Comparison of ENCODE assay signal across 8 cellular contexts in genomic region chr10:24724381-24725228, GRCh38. TPM values are rescaled to one million over a fixed set of nuclear protein-coding genes. Genes with fewer than 3 reads are reported as not detected.
A peak's percentile ranks its signal among the peaks of the same experiment; 100 is the strongest.
DNase-seq lines count a peak whose midpoint lies in the region; ATAC-seq and TF ChIP-seq lines count a peak whose summit lies in the region.

No MANE protein-coding gene starts in this region.

- peaks cover 4% of the 10 kb centered on the region for H3K27me3 Mint-ChIP-seq in activated T-helper 2 cell treated with anti-CD3 and anti-CD28 coated beads, Interferon-gamma antibody, Interleukin-2, Interleukin-4, amounts not matched to agents 10 μg/mL and 5 μg/mL and 100 μg/mL, durations not matched to agents 14 hours and 24 hours and 36 hours (ENCODE audit: low read depth)
- no peaks in the 10 kb centered on the region for H3K27me3 Mint-ChIP-seq in naive thymus-derived CD8-positive, alpha-beta T cell
- peaks cover 0 to 21% of the 10 kb centered on the region in 2 donors for H3K27me3 Mint-ChIP-seq in stimulated activated naive B cell treated with anti-CD40 and anti-IgM and Interleukin-4, amounts not matched to agents 10 μg/mL and 1 μg/mL and 100 μg/mL, for 72 hours

- peaks cover 19% of the 10 kb centered on the region for H3K4me1 Mint-ChIP-seq in activated T-helper 2 cell treated with anti-CD3 and anti-CD28 coated beads, Interferon-gamma antibody, Interleukin-2, Interleukin-4, amounts not matched to agents 10 μg/mL and 5 μg/mL and 100 μg/mL, durations not matched to agents 14 hours and 24 hours and 36 hours (ENCODE audit: low read depth)
- peaks cover 5 to 27% (median 17%) of the 10 kb centered on the region in 4 donors for H3K4me1 Mint-ChIP-seq in naive thymus-derived CD8-positive, alpha-beta T cell
- H3K4me1 Mint-ChIP-seq in stimulated activated naive B cell treated with anti-CD40 and anti-IgM and Interleukin-4, amounts not matched to agents 10 μg/mL and 1 μg/mL and 100 μg/mL, for 72 hours, result peaks cover 2 to 21% of the 10 kb centered on the region in 2 donors

- peak overlapping the region; percentile 87 for H3K27ac Mint-ChIP-seq in activated T-helper 2 cell treated with anti-CD3 and anti-CD28 coated beads, Interferon-gamma antibody, Interleukin-2, Interleukin-4, amounts not matched to agents 10 μg/mL and 5 μg/mL and 100 μg/mL, durations not matched to agents 14 hours and 24 hours and 36 hours
- H3K27ac Mint-ChIP-seq in naive thymus-derived CD8-positive, alpha-beta T cell, result peak overlapping the region; percentile 61 to 95 (median 93)
- peak overlapping the region; percentile 86 for H3K27ac Mint-ChIP-seq in stimulated activated naive B cell treated with anti-CD40 and anti-IgM and Interleukin-4, amounts not matched to agents 10 μg/mL and 1 μg/mL and 100 μg/mL, for 72 hours

- TF ChIP-seq CTCF in LNCaP clone FGC (IDR thresholded peaks at IDR 0.05; ENCODE audit: control insufficient read depth, extremely low read depth, insufficient read depth), result no peak

- H3K36me3 Mint-ChIP-seq in activated T-helper 2 cell treated with anti-CD3 and anti-CD28 coated beads, Interferon-gamma antibody, Interleukin-2, Interleukin-4, amounts not matched to agents 10 μg/mL and 5 μg/mL and 100 μg/mL, durations not matched to agents 14 hours and 24 hours and 36 hours (ENCODE audit: low read depth), result peaks cover 20% of the 10 kb centered on the region
- no peaks in the 10 kb centered on the region for H3K36me3 Mint-ChIP-seq in naive thymus-derived CD8-positive, alpha-beta T cell
- no peaks in the 10 kb centered on the region for H3K36me3 Mint-ChIP-seq in stimulated activated naive B cell treated with anti-CD40 and anti-IgM and Interleukin-4, amounts not matched to agents 10 μg/mL and 1 μg/mL and 100 μg/mL, for 72 hours

- POLR2A ChIA-PET in naive thymus-derived CD8-positive, alpha-beta T cell (lab: Charles Lee), result interaction anchor here (0.6 to 3.5 kb wide), 10 partner anchors 28 to 297 kb away, joined by 3 to 30 read pairs (median 3); partner anchors contain the start of genes ENKUR, PRTFDC1 and THNSL1

- peak overlapping the region; percentile 86 for H3K4me3 Mint-ChIP-seq in activated T-helper 2 cell treated with anti-CD3 and anti-CD28 coated beads, Interferon-gamma antibody, Interleukin-2, Interleukin-4, amounts not matched to agents 10 μg/mL and 5 μg/mL and 100 μg/mL, durations not matched to agents 14 hours and 24 hours and 36 hours (ENCODE audit: low read depth)
- peak overlapping the region; percentile 86 to 96 (median 92) for H3K4me3 Mint-ChIP-seq in naive thymus-derived CD8-positive, alpha-beta T cell
- H3K4me3 Mint-ChIP-seq in stimulated activated naive B cell treated with anti-CD40 and anti-IgM and Interleukin-4, amounts not matched to agents 10 μg/mL and 1 μg/mL and 100 μg/mL, for 72 hours, result peak overlapping the region; percentile 87 to 89

- peak overlapping the region; percentile 51 for H3K4me3 ChIP-seq in LNCaP clone FGC (ENCODE audit: low read depth, low read length)

- intact Hi-C loops in activated T-helper 2 cell treated with anti-CD3 and anti-CD28 coated beads, Interferon-gamma antibody, Interleukin-2, Interleukin-4, amounts not matched to agents 10 μg/mL and 5 μg/mL and 100 μg/mL, durations not matched to agents 14 hours and 24 hours and 36 hours (cut with micrococcal nuclease), result loop anchor here (1.0 to 5.0 kb wide), 7 partner anchors 81 to 338 kb away; partner anchors contain the start of genes ENKUR, PRTFDC1 and THNSL1

- H3K9me3 Mint-ChIP-seq in activated T-helper 2 cell treated with anti-CD3 and anti-CD28 coated beads, Interferon-gamma antibody, Interleukin-2, Interleukin-4, amounts not matched to agents 10 μg/mL and 5 μg/mL and 100 μg/mL, durations not matched to agents 14 hours and 24 hours and 36 hours, result no peaks in the 10 kb centered on the region
- no peaks in the 10 kb centered on the region for H3K9me3 Mint-ChIP-seq in naive thymus-derived CD8-positive, alpha-beta T cell
- no peaks in the 10 kb centered on the region for H3K9me3 Mint-ChIP-seq in stimulated activated naive B cell treated with anti-CD40 and anti-IgM and Interleukin-4, amounts not matched to agents 10 μg/mL and 1 μg/mL and 100 μg/mL, for 72 hours

- DNase-seq in EL (peak; percentile 97), H4 (ENCODE audit: low spot score) (peak; percentile 92), LNCaP clone FGC (ENCODE audit: low read depth) (peak; percentile 88), RPMI8226 (peak; percentile 96), fibroblast of peridontal ligament (ENCODE audit: extremely low read depth) (peak; percentile 96)
- peak; percentile 92 for DNase-seq in activated T-helper 2 cell treated with anti-CD3 and anti-CD28 coated beads, Interferon-gamma antibody, Interleukin-2, Interleukin-4, amounts not matched to agents 10 μg/mL and 5 μg/mL and 100 μg/mL, durations not matched to agents 14 hours and 24 hours and 36 hours (ENCODE audit: low spot score)
- peak; percentile 90 to 97 (median 94) for DNase-seq in naive thymus-derived CD8-positive, alpha-beta T cell
- peak; percentile 90 for DNase-seq in stimulated activated naive B cell treated with anti-CD40 and anti-IgM and Interleukin-4, amounts not matched to agents 10 μg/mL and 1 μg/mL and 100 μg/mL, for 72 hours

- ATAC-seq in naive thymus-derived CD8-positive, alpha-beta T cell, result peak; percentile 86 to 88
- peak; percentile 82 to 88 for ATAC-seq in stimulated activated naive B cell treated with anti-CD40 and anti-IgM and Interleukin-4, amounts not matched to agents 10 μg/mL and 1 μg/mL and 100 μg/mL, for 72 hours (replicated peaks)

RNA-seq across cellular contexts. Expression of gene ARHGAP21, which starts 0.9 kb away (rescaled TPM):
- 16.2 and 18.0 TPM in 2 replicates for total RNA-seq in H4 (2014; rRNA removed; shearing (Covaris generic))
- total RNA-seq in activated T-helper 2 cell treated with anti-CD3 and anti-CD28 coated beads, Interferon-gamma antibody, Interleukin-2, Interleukin-4, amounts not matched to agents 10 μg/mL and 5 μg/mL and 100 μg/mL, durations not matched to agents 14 hours and 24 hours and 36 hours, result 40.0 and 43.2 TPM in 2 replicates
- total RNA-seq in naive thymus-derived CD8-positive, alpha-beta T cell, result 10 to 100 TPM; 47.1 to 49.6 TPM
- 1 to 10 TPM; 1.7 to 7.0 (median 5.0) TPM for polyA plus RNA-seq in naive thymus-derived CD8-positive, alpha-beta T cell

Comparison
In these comparisons a context has a peak if more than half of its experiments do, and no peak if none do; other contexts are left out.
1. Peak in every context shown above with its lines: DNase-seq, ATAC-seq and H3K4me3 ChIP-seq.